15 cellular contexts compared by ENCODE assay signal in the genomic region with DNA sequence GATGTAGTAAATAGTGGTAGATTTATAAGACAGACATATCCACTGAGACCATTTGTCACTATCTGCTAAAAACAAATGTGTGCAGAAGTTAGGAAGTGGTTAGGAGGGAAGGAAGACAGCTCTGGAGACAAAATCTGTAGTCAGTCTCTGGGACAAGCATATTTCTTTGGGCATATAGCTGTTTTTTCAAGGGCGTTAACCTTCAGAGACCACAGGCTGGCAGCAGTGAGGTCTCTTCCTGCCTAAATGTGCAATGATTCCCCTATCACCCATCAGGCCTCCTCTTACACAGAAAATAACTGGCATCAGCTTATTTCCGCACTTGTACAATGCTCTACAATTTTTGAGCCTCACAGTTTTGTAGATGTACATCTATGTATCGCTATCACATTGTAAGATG.
DNase-seq lines count a peak whose midpoint lies in the region; ATAC-seq, FAIRE-seq and TF ChIP-seq lines count a peak whose summit lies in the region.
"Had no signal": no experiment of that assay in that cellular context is flagged by ENCODE, and none has a peak within 500 bp of the region (broad histone marks: within the 10 kb centered on the region; RNA-seq: fewer than 3 reads in every experiment).

No MANE protein-coding gene starts in this region.

- ATAC-seq in HG03460 (IDR thresholded peaks at IDR 0.05; ENCODE audit: unreplicated experiment) = no peak
- ATAC-seq: left ventricle myocardium superior had no signal

- DNase-seq in D721Med (ENCODE audit: insufficient read length, low spot score) (no peak), KG1 (lab: John Stamatoyannopoulos, UW) (peak; percentile 35), UCSD-AML1 (lab: John Stamatoyannopoulos, UW; ENCODE audit: unreplicated experiment) (peak; percentile 11), medulla oblongata (ENCODE audit: extremely low spot score) (peak; percentile 15), ACHN (no peak), DMS114 treated with DMSO at 0.1 percent for 48 hours (lab: John Stamatoyannopoulos, UW; ENCODE audit: unreplicated experiment) (no peak), RCC 7860 (ENCODE audit: low spot score) (no peak)
- DNase-seq: activated CD4-positive, CD25-positive, alpha-beta regulatory T cell treated with anti-CD3 and anti-CD28 coated beads, Interleukin-2, amount 50 U/mL, for 72 hours; activated T-cell treated with anti-CD3 and anti-CD28 coated beads, Interleukin-2, amount 50 U/mL, for 1 hour; left ventricle myocardium superior; NCI-H187 treated with DMSO at 0.1 percent for 48 hours; NCI-H82; nephron progenitor cell; sigmoid colon had no signal

- in situ Hi-C loops in ACHN (cut with HindIII; ENCODE audit: low pct_ligation_motif_present, low pct_unique_long_range_greater_than_20kb, low sequenced_read_pairs) = no loop called here

- FAIRE-seq in D721Med (lab: Jason Lieb, UNC) (no peak), RCC 7860 (lab: Jason Lieb, UNC) (no peak)

- peak; percentile 7 for TF ChIP-seq CTCF in D721Med (IDR thresholded peaks at IDR 0.05; ENCODE audit: insufficient read depth, missing control alignments)

Comparison
In these comparisons a context has a peak if more than half of its experiments do, and no peak if none do; other contexts are left out.
1. DNase-seq: peak in KG1 (single experiment), UCSD-AML1 (single experiment) and medulla oblongata (single experiment); none in D721Med (single experiment), ACHN (single experiment), DMS114 treated with DMSO at 0.1 percent for 48 hours (single experiment) and RCC 7860 (single experiment).